Comparison of ENCODE assay signal across 26 cellular contexts in the genomic region with DNA sequence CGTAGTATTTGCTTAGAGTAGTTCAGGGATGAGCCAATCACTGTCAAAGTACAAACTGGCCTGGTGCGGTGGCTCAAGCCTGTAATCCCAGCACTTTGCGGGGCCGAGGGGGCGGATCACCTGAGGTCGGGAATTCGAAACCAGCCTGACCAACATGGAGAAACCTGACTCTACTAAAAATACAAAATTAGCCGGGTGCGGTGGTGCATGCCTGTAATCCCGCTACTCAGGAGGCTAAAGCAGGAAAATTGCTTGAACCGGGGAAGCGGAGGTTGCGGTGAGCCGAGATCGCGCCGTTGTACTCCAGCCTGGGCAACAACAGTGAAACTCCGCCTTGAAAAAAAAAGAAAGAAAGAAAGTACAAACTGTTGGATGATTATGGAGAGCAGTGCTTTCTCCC.
"Had no signal": no experiment of that assay in that cellular context is flagged by ENCODE, and none has a peak within 500 bp of the region (broad histone marks: within the 10 kb centered on the region; RNA-seq: fewer than 3 reads in every experiment).

No MANE protein-coding gene starts in this region.

- H3K27me3 ChIP-seq: left lung, neural progenitor cell, ovary, suprapubic skin, tibial artery, uterus had no signal

- H2AFZ ChIP-seq: neural progenitor cell had no signal

- H3K4me2 ChIP-seq: neural progenitor cell had no signal

- ATAC-seq: left cardiac atrium; left lung; lower lobe of right lung; naive thymus-derived CD8-positive, alpha-beta T cell; right cardiac atrium; sciatic nerve; stimulated activated effector memory CD8-positive, alpha-beta T cell treated with anti-CD3 and anti-CD28 coated beads, Interleukin-12 subunit alpha, Interleukin-12 subunit beta, amount 100 ng/mL, for 72 hours had no signal

- H3K27ac ChIP-seq: lower lobe of right lung, neural progenitor cell, ovary, prostate gland, skin epidermis, suprapubic skin, thoracic aorta, tibial artery, uterus had no signal

- H3K4me1 ChIP-seq: neural progenitor cell, tibial artery, uterus had no signal

- DNase-seq: hippocampal formation; kidney glomerular epithelial cell; left cardiac atrium; left lung; lower lobe of right lung; mammary epithelial cell; mesenchymal stem cell; naive thymus-derived CD8-positive, alpha-beta T cell; ovary; retina; right cardiac atrium; stimulated activated CD4-positive, alpha-beta T cell treated with anti-CD3 and anti-CD28 coated beads, Interleukin-12 subunit alpha, Interleukin-12 subunit beta, amount 100 ng/mL, for 4 hours; stimulated activated CD4-positive, alpha-beta T cell treated with anti-CD3 and anti-CD28 coated beads, Interleukin-15, amount 100 ng/mL, for 24 hours; stimulated activated CD4-positive, alpha-beta T cell treated with anti-CD3 and anti-CD28 coated beads, Interleukin-2, amount 100 ng/mL, for 24 hours; stimulated activated CD4-positive, alpha-beta T cell treated with anti-CD3 and anti-CD28 coated beads, Interleukin-4, amount 100 ng/mL, for 1 hour; stimulated activated naive CD4-positive, alpha-beta T cell; tibial artery; uterus had no signal

- FAIRE-seq: keratinocyte had no signal

- H3K4me3 ChIP-seq: left lung, lower lobe of right lung, neural progenitor cell, ovary, prostate gland, skin epidermis, suprapubic skin, thoracic aorta, tibial artery, uterus had no signal

- H3K9ac ChIP-seq: neural progenitor cell had no signal

- H3K9me3 ChIP-seq: left lung, lower lobe of right lung, ovary, prostate gland, suprapubic skin, thoracic aorta, tibial artery, uterus had no signal

- H3K36me3 ChIP-seq: left lung, lower lobe of right lung, neural progenitor cell, ovary, prostate gland, suprapubic skin, thoracic aorta, tibial artery, uterus had no signal
